Comparison of ENCODE assay signal across 28 cellular contexts in the genomic region with DNA sequence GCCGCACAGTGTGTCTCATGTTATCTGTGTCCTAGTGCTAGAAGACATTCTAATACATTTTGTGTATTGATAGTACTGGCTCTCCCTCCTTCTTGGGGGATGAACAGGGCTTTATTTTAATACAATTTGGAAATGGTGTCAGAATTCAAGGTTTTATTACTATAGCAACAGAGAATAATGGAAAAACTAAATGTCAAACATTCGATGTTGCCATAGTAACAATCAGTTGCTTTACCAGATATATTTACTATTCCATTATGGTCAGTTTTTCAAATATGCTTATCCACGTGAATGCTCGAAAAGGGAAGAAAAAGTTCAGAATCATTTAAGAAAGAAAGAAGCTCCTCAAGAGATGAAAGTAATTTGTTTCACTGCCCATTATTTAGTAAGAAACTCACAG.
"Had no signal": no experiment of that assay in that cellular context is flagged by ENCODE, and none has a peak within 500 bp of the region (broad histone marks: within the 10 kb centered on the region; RNA-seq: fewer than 3 reads in every experiment).

No MANE protein-coding gene starts in this region.

- H3K27me3 ChIP-seq: adrenal gland, ascending aorta, brain microvascular endothelial cell, esophagus muscularis mucosa, ovary, stomach, tibial artery, upper lobe of right lung had no signal

- ATAC-seq: activated CD4-positive, alpha-beta T cell treated with anti-CD3 and anti-CD28 coated beads for 36 hours; effector memory CD8-positive, alpha-beta T cell; heart right ventricle; left lobe of liver; mucosa of descending colon; natural killer cell treated with Interleukin-12 subunit alpha and Interleukin-12 subunit beta and Interleukin-15 and Interleukin-18, amount 100 ng/mL, for 72 hours; psoas muscle; stimulated activated naive B cell treated with anti-CD40 and anti-IgM and Interleukin-4, amounts not matched to agents 10 μg/mL and 1 μg/mL and 100 μg/mL, for 72 hours; upper lobe of right lung had no signal

- DNase-seq: activated B cell treated with CpG ODN at 0.5 μM for 24 hours; activated CD4-positive, alpha-beta T cell treated with anti-CD3 and anti-CD28 coated beads for 36 hours; activated CD8-positive, alpha-beta memory T cell treated with anti-CD3 and anti-CD28 coated beads for 24 hours; activated effector memory CD4-positive, alpha-beta T cell treated with anti-CD3 and anti-CD28 coated beads, Interleukin-2, amount 50 U/mL, for 16 hours; activated naive CD4-positive, alpha-beta T cell treated with anti-CD3 and anti-CD28 coated beads for 36 hours; activated naive CD8-positive, alpha-beta T cell treated with anti-CD3 and anti-CD28 coated beads for 36 hours; activated T-cell treated with anti-CD3 and anti-CD28 coated beads, Interleukin-2, amount 50 U/mL, for 1 hour; adrenal gland; brain microvascular endothelial cell; effector memory CD8-positive, alpha-beta T cell; foreskin melanocyte; heart right ventricle; mucosa of descending colon; ovary; psoas muscle; stimulated activated CD4-positive, alpha-beta T cell treated with anti-CD3 and anti-CD28 coated beads, Interleukin-15, amount 100 ng/mL, for 24 hours; stimulated activated CD4-positive, alpha-beta T cell treated with anti-CD3 and anti-CD28 coated beads, Interleukin-2, amount 100 ng/mL, for 24 hours; stimulated activated naive B cell treated with anti-CD40 and anti-IgM and Interleukin-4, amounts not matched to agents 10 μg/mL and 1 μg/mL and 100 μg/mL, for 72 hours; stomach; T-helper 1 cell; tibial artery; upper lobe of right lung had no signal

- H3K9me3 ChIP-seq: adrenal gland, ascending aorta, esophagus muscularis mucosa, mucosa of descending colon, ovary, psoas muscle, stomach, suprapubic skin, tibial artery, upper lobe of right lung had no signal

- H3K36me3 ChIP-seq: adrenal gland, ascending aorta, brain microvascular endothelial cell, esophagus muscularis mucosa, heart right ventricle, ovary, stomach, suprapubic skin, tibial artery, upper lobe of right lung had no signal

- H3K4me3 ChIP-seq: adrenal gland, ascending aorta, coronary artery, esophagus muscularis mucosa, heart right ventricle, mucosa of descending colon, ovary, psoas muscle, stomach, suprapubic skin, tibial artery, upper lobe of right lung had no signal

- H3K4me1 ChIP-seq: adrenal gland, ascending aorta, esophagus muscularis mucosa, heart right ventricle, psoas muscle, stomach, suprapubic skin, tibial artery, upper lobe of right lung had no signal

- H3K27ac ChIP-seq: adrenal gland, ascending aorta, brain microvascular endothelial cell, coronary artery, esophagus muscularis mucosa, heart right ventricle, ovary, psoas muscle, stomach, suprapubic skin, tibial artery, upper lobe of right lung had no signal
